In the genomic region with DNA sequence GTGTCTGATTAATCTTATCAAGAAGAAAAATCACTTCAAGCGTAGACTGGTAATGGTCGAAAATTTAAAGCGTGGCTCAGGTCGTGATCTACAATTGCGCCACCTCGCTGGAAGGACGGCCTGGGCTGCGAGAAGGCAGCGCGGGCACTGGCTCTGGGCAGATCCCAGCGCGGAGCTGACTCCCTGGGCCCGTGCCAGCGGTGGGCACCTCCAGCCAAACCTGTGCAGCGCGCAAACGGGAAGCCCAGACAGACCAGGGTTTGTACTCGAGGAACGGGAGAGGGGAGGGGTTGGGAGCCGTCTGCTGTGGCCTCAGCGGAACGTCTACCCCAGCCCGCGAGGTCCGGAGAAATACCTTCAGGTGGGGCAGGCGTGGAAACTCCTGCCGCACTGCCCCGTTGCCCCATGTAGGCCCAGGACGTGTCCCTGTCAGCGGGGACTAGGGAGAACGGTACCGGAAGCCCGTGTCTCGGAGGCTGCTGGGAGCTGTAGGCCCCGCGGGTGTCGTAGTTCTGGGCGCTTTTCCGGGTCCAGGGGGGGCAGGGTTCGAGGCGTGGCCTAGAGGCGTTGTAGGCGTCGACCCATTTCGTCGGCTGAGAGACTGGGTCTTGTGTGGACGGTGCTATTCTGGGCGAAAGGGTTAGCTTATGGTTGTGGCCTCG, we compare ENCODE assay signal across 1 cellular context.
A peak's percentile ranks its signal among the peaks of the same experiment; 100 is the strongest.
TF ChIP-seq lines count a peak whose summit lies in the region.

No MANE protein-coding gene starts in this region.

TF ChIP-seq in endothelial cell of umbilical vein, 7 proteins besides CTCF, POLR2A, EP300 and RAD21:
- TF ChIP-seq POLR2AphosphoS5 (IDR thresholded peaks at IDR 0.05; ENCODE audit: insufficient read depth, low read depth, low read length): peak; percentile 29
- no peak for TF ChIP-seq EZH2 (IDR thresholded peaks at IDR 0.05; ENCODE audit: borderline replicate concordance, low read depth, low read length, severe bottlenecking)
- no peak for TF ChIP-seq MYC (IDR thresholded peaks at IDR 0.05; ENCODE audit: low read depth, low read length)
- no peak for TF ChIP-seq GATA2 (IDR thresholded peaks at IDR 0.05; ENCODE audit: insufficient read depth, insufficient read length, low read depth, low read length)
- TF ChIP-seq, protein P1, sequence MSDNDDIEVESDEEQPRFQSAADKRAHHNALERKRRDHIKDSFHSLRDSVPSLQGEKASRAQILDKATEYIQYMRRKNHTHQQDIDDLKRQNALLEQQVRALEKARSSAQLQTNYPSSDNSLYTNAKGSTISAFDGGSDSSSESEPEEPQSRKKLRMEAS (IDR thresholded peaks at IDR 0.05; ENCODE audit: insufficient read depth, insufficient read length): no peak
- TF ChIP-seq JUN (IDR thresholded peaks at IDR 0.05; ENCODE audit: borderline replicate concordance, insufficient read depth, insufficient read length, low read depth): no peak
- no peak for TF ChIP-seq FOS (IDR thresholded peaks at IDR 0.05; ENCODE audit: borderline replicate concordance, insufficient read depth, low read length)
